Comparison of ENCODE assay signal across 1 cellular context in the genomic region with DNA sequence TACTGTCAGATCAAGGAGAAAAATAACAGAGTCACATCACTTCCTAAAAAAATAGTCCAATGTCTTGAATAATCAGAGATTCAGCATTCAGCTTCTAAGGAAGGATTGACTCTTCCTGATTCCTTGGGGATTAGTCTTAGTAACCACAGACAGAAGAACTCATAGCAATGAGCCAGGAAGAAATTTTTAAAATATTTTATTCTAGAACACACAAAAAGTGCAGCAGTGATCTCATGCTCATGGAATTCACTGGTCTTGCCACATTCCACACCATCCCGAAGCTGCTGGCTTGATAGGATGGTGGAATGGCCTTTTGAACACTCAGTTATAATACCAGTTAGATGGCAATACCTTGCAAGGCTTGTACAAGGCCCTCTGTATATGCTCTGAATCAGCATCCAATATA.
TF ChIP-seq lines count a peak whose summit lies in the region.

No MANE protein-coding gene starts in this region.

TF ChIP-seq in WTC11, 78 proteins besides CTCF, POLR2A, EP300 and RAD21 (continued from another document):
- TF ChIP-seq, protein P1, sequence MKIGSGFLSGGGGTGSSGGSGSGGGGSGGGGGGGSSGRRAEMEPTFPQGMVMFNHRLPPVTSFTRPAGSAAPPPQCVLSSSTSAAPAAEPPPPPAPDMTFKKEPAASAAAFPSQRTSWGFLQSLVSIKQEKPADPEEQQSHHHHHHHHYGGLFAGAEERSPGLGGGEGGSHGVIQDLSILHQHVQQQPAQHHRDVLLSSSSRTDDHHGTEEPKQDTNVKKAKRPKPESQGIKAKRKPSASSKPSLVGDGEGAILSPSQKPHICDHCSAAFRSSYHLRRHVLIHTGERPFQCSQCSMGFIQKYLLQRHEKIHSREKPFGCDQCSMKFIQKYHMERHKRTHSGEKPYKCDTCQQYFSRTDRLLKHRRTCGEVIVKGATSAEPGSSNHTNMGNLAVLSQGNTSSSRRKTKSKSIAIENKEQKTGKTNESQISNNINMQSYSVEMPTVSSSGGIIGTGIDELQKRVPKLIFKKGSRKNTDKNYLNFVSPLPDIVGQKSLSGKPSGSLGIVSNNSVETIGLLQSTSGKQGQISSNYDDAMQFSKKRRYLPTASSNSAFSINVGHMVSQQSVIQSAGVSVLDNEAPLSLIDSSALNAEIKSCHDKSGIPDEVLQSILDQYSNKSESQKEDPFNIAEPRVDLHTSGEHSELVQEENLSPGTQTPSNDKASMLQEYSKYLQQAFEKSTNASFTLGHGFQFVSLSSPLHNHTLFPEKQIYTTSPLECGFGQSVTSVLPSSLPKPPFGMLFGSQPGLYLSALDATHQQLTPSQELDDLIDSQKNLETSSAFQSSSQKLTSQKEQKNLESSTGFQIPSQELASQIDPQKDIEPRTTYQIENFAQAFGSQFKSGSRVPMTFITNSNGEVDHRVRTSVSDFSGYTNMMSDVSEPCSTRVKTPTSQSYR (CRISPR knock-in tag; IDR thresholded peaks at IDR 0.05), result no peak
- TF ChIP-seq CREB1 (CRISPR knock-in tag; IDR thresholded peaks at IDR 0.05) (no peak), SP1 (CRISPR knock-in tag; conservative IDR thresholded peaks at IDR 0.05) (no peak)
